Comparison of ENCODE assay signal across 19 cellular contexts in genomic region chr13:93224545-93224944, GRCh38.
DNase-seq lines count a peak whose midpoint lies in the region; ATAC-seq, FAIRE-seq and TF ChIP-seq lines count a peak whose summit lies in the region.
"Had no signal": no experiment of that assay in that cellular context is flagged by ENCODE, and none has a peak within 500 bp of the region (broad histone marks: within the 10 kb centered on the region; RNA-seq: fewer than 3 reads in every experiment).

No MANE protein-coding gene starts in this region.

- H3K4me3 Mint-ChIP-seq in nephron progenitor cell, result peak overlapping the region; percentile 98
- H3K4me3 Mint-ChIP-seq: activated CD4-positive, alpha-beta memory T cell treated with anti-CD3 and anti-CD28 coated beads for 36 hours; stimulated activated memory B cell treated with anti-CD40 and anti-IgM and Interleukin-4, amounts not matched to agents 10 μg/mL and 1 μg/mL and 100 μg/mL, for 72 hours had no signal

- peaks cover 7% of the 10 kb centered on the region for H3K36me3 Mint-ChIP-seq in nephron progenitor cell (ENCODE audit: low read depth)
- H3K36me3 Mint-ChIP-seq: activated CD4-positive, alpha-beta memory T cell treated with anti-CD3 and anti-CD28 coated beads for 36 hours; stimulated activated memory B cell treated with anti-CD40 and anti-IgM and Interleukin-4, amounts not matched to agents 10 μg/mL and 1 μg/mL and 100 μg/mL, for 72 hours had no signal

- H3K9me3 Mint-ChIP-seq in nephron progenitor cell, result peaks cover 11% of the 10 kb centered on the region
- H3K9me3 Mint-ChIP-seq: activated CD4-positive, alpha-beta memory T cell treated with anti-CD3 and anti-CD28 coated beads for 36 hours had no signal

- DNase-seq in ELF-1 (ENCODE audit: low read depth, low spot score), result peak; percentile 90
- DNase-seq in RCC 7860 (ENCODE audit: low spot score), result peak; percentile 92
- peak; percentile 58 to 71 for DNase-seq in foreskin fibroblast
- no peak for DNase-seq in nephron progenitor cell
- DNase-seq in activated naive CD4-positive, alpha-beta T cell (lab: John Stamatoyannopoulos, UW), result no peak
- DNase-seq: activated CD4-positive, alpha-beta memory T cell treated with anti-CD3 and anti-CD28 coated beads for 36 hours; NCI-H1436; NCI-H526; retina; RPMI8226; stimulated activated CD4-positive, alpha-beta T cell treated with anti-CD3 and anti-CD28 coated beads, Interleukin-4, amount 100 ng/mL, for 24 hours; T-helper 9 cell had no signal

- ATAC-seq in HG03565 (IDR thresholded peaks at IDR 0.05; ENCODE audit: unreplicated experiment), result no peak
- ATAC-seq in GM21423 (IDR thresholded peaks at IDR 0.05; ENCODE audit: unreplicated experiment), result no peak
- ATAC-seq in GM18502 (IDR thresholded peaks at IDR 0.05; ENCODE audit: poor library complexity, unreplicated experiment), result no peak
- ATAC-seq: stimulated activated memory B cell treated with anti-CD40 and anti-IgM and Interleukin-4, amounts not matched to agents 10 μg/mL and 1 μg/mL and 100 μg/mL, for 72 hours had no signal

- H3K27me3 Mint-ChIP-seq in nephron progenitor cell (ENCODE audit: low read depth, poor library complexity), result no peaks in the 10 kb centered on the region

- H3K27ac Mint-ChIP-seq in nephron progenitor cell, result no peak overlapping the region
- H3K27ac Mint-ChIP-seq: activated CD4-positive, alpha-beta memory T cell treated with anti-CD3 and anti-CD28 coated beads for 36 hours; stimulated activated memory B cell treated with anti-CD40 and anti-IgM and Interleukin-4, amounts not matched to agents 10 μg/mL and 1 μg/mL and 100 μg/mL, for 72 hours had no signal

- peaks cover 42% of the 10 kb centered on the region for H3K4me1 Mint-ChIP-seq in nephron progenitor cell
- H3K4me1 Mint-ChIP-seq: stimulated activated memory B cell treated with anti-CD40 and anti-IgM and Interleukin-4, amounts not matched to agents 10 μg/mL and 1 μg/mL and 100 μg/mL, for 72 hours had no signal

- FAIRE-seq in RCC 7860 (lab: Jason Lieb, UNC), result peak; percentile 92
- FAIRE-seq: endothelial cell of umbilical vein had no signal

- TF ChIP-seq CTCF in foreskin fibroblast (IDR thresholded peaks at IDR 0.05; ENCODE audit: low read depth, low read length) (no peak), nephron progenitor cell (IDR thresholded peaks at IDR 0.05) (no peak)

- H3K4me3 ChIP-seq in foreskin fibroblast (ENCODE audit: low read depth in 1 of 2, low read length in 2 of 2), result no peak overlapping the region
- H3K4me3 ChIP-seq: BLaER1 treated with 17β-estradiol and CSF1 and Interleukin-3, amounts not matched to agents 10 nM and 100 nM; breast epithelium had no signal

Comparison
In these comparisons a context has a peak if more than half of its experiments do, and no peak if none do; other contexts are left out.
1. DNase-seq: peak in ELF-1 (single experiment), RCC 7860 (single experiment) and foreskin fibroblast (2 of 2); none in nephron progenitor cell (single experiment) and activated naive CD4-positive, alpha-beta T cell (0 of 4).